ENCODE assay signal across 1 cellular context in the genomic region with DNA sequence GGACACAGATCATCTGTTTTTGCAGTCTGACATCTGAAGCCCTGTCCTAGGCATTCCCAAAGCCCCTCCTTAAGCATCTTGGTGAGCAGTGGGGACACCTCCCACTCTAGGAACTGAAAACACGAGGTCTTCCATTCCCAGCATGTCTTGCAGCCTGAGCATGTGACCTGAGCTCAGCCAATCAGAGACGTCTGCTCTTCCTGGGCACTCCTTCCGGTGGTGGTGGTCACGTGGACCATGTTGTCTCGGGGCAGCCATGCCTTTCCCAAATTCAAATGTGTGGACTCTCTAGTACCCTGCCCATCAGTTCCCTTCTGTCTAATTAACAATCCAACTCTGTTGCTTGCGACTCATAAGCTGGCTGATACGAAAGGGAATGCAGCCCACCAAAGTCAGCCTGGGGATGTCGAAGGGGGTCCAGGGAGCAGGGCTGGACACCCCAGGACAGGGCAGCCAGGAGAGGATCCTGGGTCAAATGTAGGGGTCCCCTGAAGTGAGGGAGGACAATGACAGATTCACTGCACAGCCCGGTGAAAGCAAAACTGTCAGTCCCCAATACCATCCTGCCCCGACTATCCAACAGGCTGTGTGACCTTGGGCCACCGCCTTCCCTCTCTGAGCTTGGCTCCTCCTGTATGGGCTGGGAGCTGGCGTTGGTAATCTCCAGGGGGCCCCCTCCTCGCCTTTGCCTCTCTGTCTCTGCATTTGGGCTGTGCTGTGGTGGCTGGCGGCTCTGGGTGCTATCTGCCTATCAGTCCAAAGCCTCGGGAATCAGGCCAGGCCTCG.
TF ChIP-seq lines count a peak whose summit lies in the region.

No MANE protein-coding gene starts in this region.

TF ChIP-seq in GM23338, 12 proteins besides CTCF, POLR2A, EP300 and RAD21 (continued from another document):
- TF ChIP-seq ZNF331 (CRISPR knock-in tag; IDR thresholded peaks at IDR 0.05; ENCODE audit: low read depth) (no peak), ZNF114 (CRISPR knock-in tag; IDR thresholded peaks at IDR 0.05) (no peak), JUNB (IDR thresholded peaks at IDR 0.05; ENCODE audit: unreplicated experiment) (no peak)
